9 cellular contexts compared by ENCODE assay signal in genomic region chr14:69636051-69636639, GRCh38. TPM values are rescaled to one million over a fixed set of nuclear protein-coding genes. Genes with fewer than 3 reads are reported as not detected.
A peak's percentile ranks its signal among the peaks of the same experiment; 100 is the strongest.
DNase-seq lines count a peak whose midpoint lies in the region; ATAC-seq and TF ChIP-seq lines count a peak whose summit lies in the region.
"Had no signal": no experiment of that assay in that cellular context is flagged by ENCODE, and none has a peak within 500 bp of the region (broad histone marks: within the 10 kb centered on the region; RNA-seq: fewer than 3 reads in every experiment).

No MANE protein-coding gene starts in this region.

- CTCF ChIA-PET in OCI-LY7 (lab: Charles Lee; ENCODE audit: unreplicated experiment): interaction anchor here (0.6 kb wide), 1 partner anchor 58 kb away, joined by 3 read pairs; no protein-coding TSS in a partner anchor

- H3K27ac ChIP-seq in DOHH2 (ENCODE audit: low read depth, low read length): no peak overlapping the region
- peak overlapping the region; percentile 60 for H3K27ac ChIP-seq in OCI-LY7 (ENCODE audit: low read depth, low read length, poor library complexity, severe bottlenecking)
- H3K27ac ChIP-seq in dorsolateral prefrontal cortex: peak overlapping the region in 46 of 59 donors; percentile 4 to 82 (median 52)
- H3K27ac ChIP-seq in smooth muscle cell (ENCODE audit: low read depth): peak overlapping the region; percentile 18
- H3K27ac ChIP-seq: PC-9 had no signal

- peaks cover 29% of the 10 kb centered on the region for H4K20me1 ChIP-seq in DOHH2 (ENCODE audit: control insufficient read depth, insufficient read depth, low read depth, low read length)
- peaks cover 67% of the 10 kb centered on the region for H4K20me1 ChIP-seq in OCI-LY7 (ENCODE audit: insufficient read depth, low read length)
- peaks cover 86% of the 10 kb centered on the region for H4K20me1 ChIP-seq in smooth muscle cell (ENCODE audit: low read depth)

- H3K79me2 ChIP-seq in DOHH2 (ENCODE audit: control insufficient read depth, low read length) (peaks cover 98% of the 10 kb centered on the region), OCI-LY7 (ENCODE audit: insufficient read depth, low read depth, low read length) (peaks cover 100% of the 10 kb centered on the region), smooth muscle cell (ENCODE audit: low read depth) (peaks cover 95% of the 10 kb centered on the region)

- H3K4me2 ChIP-seq in DOHH2 (ENCODE audit: low read length): peak overlapping the region; percentile 23
- peak overlapping the region; percentile 75 for H3K4me2 ChIP-seq in OCI-LY7 (ENCODE audit: low read length)
- H3K4me2 ChIP-seq in smooth muscle cell: peak overlapping the region; percentile 31
- H3K4me2 ChIP-seq: PC-9 had no signal

- no TSS peak for BruUV-seq in OCI-LY7 (replicated peaks; lab: Mats Ljungman, UMichigan)

- TF ChIP-seq CTCF in DOHH2 (IDR thresholded peaks at IDR 0.05; ENCODE audit: low read depth, low read length, poor library complexity, severe bottlenecking) (no peak), OCI-LY7 (conservative IDR thresholded peaks at IDR 0.05; ENCODE audit: low read length) (no peak), dorsolateral prefrontal cortex (IDR thresholded peaks at IDR 0.05 in 54 of 56, conservative IDR thresholded peaks at IDR 0.05 in 2 of 56; ENCODE audit: low read depth in 1 of 56, partially characterized antibody in 56 of 56) (no peak), smooth muscle cell (IDR thresholded peaks at IDR 0.05; ENCODE audit: borderline replicate concordance, insufficient read depth, poor library complexity, severe bottlenecking) (no peak)

- WGBS in smooth muscle cell (ENCODE audit: low lambda C conversion rate): 78% methylated on average over 4 of the region's 4 CpGs

- H3K27me3 ChIP-seq in DOHH2 (ENCODE audit: control insufficient read depth, low read length): no peaks in the 10 kb centered on the region
- no peaks in the 10 kb centered on the region for H3K27me3 ChIP-seq in dorsolateral prefrontal cortex
- H3K27me3 ChIP-seq in smooth muscle cell (ENCODE audit: low read depth): no peaks in the 10 kb centered on the region

- H3F3A ChIP-seq in DOHH2 (ENCODE audit: control insufficient read depth, insufficient read depth) (no peaks in the 10 kb centered on the region), smooth muscle cell (ENCODE audit: low read depth) (no peaks in the 10 kb centered on the region)

- H2AFZ ChIP-seq in OCI-LY7 (ENCODE audit: low read length) (no peak overlapping the region), smooth muscle cell (ENCODE audit: low read depth) (no peak overlapping the region)
- H2AFZ ChIP-seq: PC-9 had no signal

- POLR2A ChIA-PET in OCI-LY7 (lab: Charles Lee): interaction anchor here (0.6 to 1.8 kb wide), 6 partner anchors 9 to 106 kb away, joined by 3 to 5 read pairs (median 4); no protein-coding TSS in a partner anchor

- ATAC-seq in GM19328 (IDR thresholded peaks at IDR 0.05; ENCODE audit: unreplicated experiment): no peak

- H3K36me3 ChIP-seq in DOHH2 (ENCODE audit: control insufficient read depth, low read length) (peaks cover 13% of the 10 kb centered on the region), OCI-LY7 (ENCODE audit: insufficient read depth, low read length) (peaks cover 42% of the 10 kb centered on the region), smooth muscle cell (ENCODE audit: low read depth) (no peaks in the 10 kb centered on the region)

- intact Hi-C loops in OCI-LY7 (cut with micrococcal nuclease; ENCODE audit: unreplicated experiment): no loop called here
- intact Hi-C loops in dorsolateral prefrontal cortex (cut with DNase I): no loop called here

- H3K4me1 ChIP-seq in DOHH2 (ENCODE audit: control insufficient read depth, low read length): peaks cover 74% of the 10 kb centered on the region
- peaks cover 77% of the 10 kb centered on the region for H3K4me1 ChIP-seq in OCI-LY7 (ENCODE audit: insufficient read depth, low read length, poor library complexity, severe bottlenecking)
- peaks cover 68% of the 10 kb centered on the region for H3K4me1 ChIP-seq in smooth muscle cell (ENCODE audit: low read depth)

- H3K9me3 ChIP-seq in DOHH2 (ENCODE audit: control insufficient read depth, insufficient read depth, low read length): peaks cover 13% of the 10 kb centered on the region
- H3K9me3 ChIP-seq in OCI-LY7 (ENCODE audit: low read length): peaks cover 17% of the 10 kb centered on the region
- H3K9me3 ChIP-seq in smooth muscle cell (replicated peaks; ENCODE audit: low read depth): no peaks in the 10 kb centered on the region

- no peak overlapping the region for H3K9ac ChIP-seq in smooth muscle cell (ENCODE audit: low read depth)

- H3K9me2 ChIP-seq in DOHH2 (replicated peaks; ENCODE audit: control insufficient read depth, low read length): no peaks in the 10 kb centered on the region
- no peaks in the 10 kb centered on the region for H3K9me2 ChIP-seq in OCI-LY7 (ENCODE audit: insufficient read depth, low read length)

- DNase-seq in OCI-LY7 (ENCODE audit: low spot score) (peak; percentile 63), dorsolateral prefrontal cortex (peak in 1 of 10 donors; percentile 47), smooth muscle cell (lab: John Stamatoyannopoulos, UW; ENCODE audit: unreplicated experiment) (no peak), Ammon's horn (ENCODE audit: low spot score) (no peak), NCI-H748 (lab: John Stamatoyannopoulos, UW; ENCODE audit: unreplicated experiment) (no peak), middle frontal gyrus (ENCODE audit: extremely low spot score, low spot score) (no peak)
- DNase-seq: PC-9 had no signal

- H3K4me3 ChIP-seq in DOHH2 (ENCODE audit: low read length) (no peak overlapping the region), OCI-LY7 (ENCODE audit: low read depth, low read length, poor library complexity, severe bottlenecking) (peak overlapping the region; percentile 48), dorsolateral prefrontal cortex (no peak overlapping the region), smooth muscle cell (no peak overlapping the region)
- H3K4me3 ChIP-seq: PC-9 had no signal

RNA-seq across cellular contexts. Expression of gene SUSD6, which starts 24.7 kb away (rescaled TPM):
- total RNA-seq in OCI-LY7 (2014; rRNA removed; shearing (Covaris generic)): 19.3 and 23.1 TPM in 2 replicates
- total RNA-seq in OCI-LY7 (2022) (40.9 and 43.6 TPM in 2 replicates), dorsolateral prefrontal cortex (10 to 100 TPM; 25.2 to 57.8 (median 35.8) TPM), smooth muscle cell (20.3 and 25.9 TPM in 2 replicates)
- 14.4 and 15.8 TPM in 2 replicates for polyA plus RNA-seq in smooth muscle cell

Comparison
In these comparisons a context has a peak if more than half of its experiments do, and no peak if none do; other contexts are left out.
1. H3K4me2 ChIP-seq: peak in every context shown above with its lines; median percentile 75 in OCI-LY7; 31 in smooth muscle cell; 23 in DOHH2.